In genomic region chrX:125402807-125403206, GRCh38 we compare ENCODE assay signal across 38 cellular contexts.
"Had no signal": no experiment of that assay in that cellular context is flagged by ENCODE, and none has a peak within 500 bp of the region (broad histone marks: within the 10 kb centered on the region; RNA-seq: fewer than 3 reads in every experiment).

No MANE protein-coding gene starts in this region.

- H3K9me3 Mint-ChIP-seq: activated naive CD4-positive, alpha-beta T cell treated with anti-CD3 and anti-CD28 coated beads for 36 hours; activated naive CD4-positive, alpha-beta T cell treated with anti-CD3 and anti-CD28 coated beads, Interleukin-2, amount 10 ng/mL, durations not matched to agents 7 days and 5 days; activated naive CD4-positive, alpha-beta T cell treated with anti-CD3 and anti-CD28 coated beads, Interleukin-2, amount 50 U/mL, for 24 hours; activated naive CD4-positive, alpha-beta T cell treated with anti-CD3 and anti-CD28 coated beads, Interleukin-2, amount 50 U/mL, for 72 hours; activated naive CD8-positive, alpha-beta T cell treated with anti-CD3 and anti-CD28 coated beads, Interleukin-2, amount 50 U/mL, for 24 hours; activated T-cell treated with anti-CD3 and anti-CD28 coated beads, Interleukin-2, amount 50 U/mL, for 4 hours; activated T-helper 1 cell treated with anti-CD3 and anti-CD28 coated beads, Interleukin-12 subunit alpha, Interleukin-12 subunit beta, Interleukin-2, Interleukin-4 antibody, amounts not matched to agents 30 ng/mL and 10 ng/mL and 1 ng/mL, durations not matched to agents 14 hours and 24 hours and 36 hours; activated T-helper 17 cell treated with anti-CD3 and anti-CD28 coated beads, Interleukin-2, amount 50 U/mL, for 72 hours; activated T-helper 2 cell treated with anti-CD3 and anti-CD28 coated beads, Interferon-gamma antibody, Interleukin-2, Interleukin-4, amounts not matched to agents 10 μg/mL and 5 μg/mL and 100 μg/mL, durations not matched to agents 14 hours and 24 hours and 36 hours; brain; central memory CD8-positive, alpha-beta T cell had no signal

- H3K27ac Mint-ChIP-seq: activated naive CD4-positive, alpha-beta T cell treated with anti-CD3 and anti-CD28 coated beads for 36 hours; activated naive CD4-positive, alpha-beta T cell treated with anti-CD3 and anti-CD28 coated beads, Interleukin-2, amount 10 ng/mL, durations not matched to agents 7 days and 5 days; activated naive CD4-positive, alpha-beta T cell treated with anti-CD3 and anti-CD28 coated beads, Interleukin-2, amount 50 U/mL, for 24 hours; activated naive CD4-positive, alpha-beta T cell treated with anti-CD3 and anti-CD28 coated beads, Interleukin-2, amount 50 U/mL, for 72 hours; activated naive CD8-positive, alpha-beta T cell; activated naive CD8-positive, alpha-beta T cell treated with anti-CD3 and anti-CD28 coated beads for 36 hours; activated naive CD8-positive, alpha-beta T cell treated with anti-CD3 and anti-CD28 coated beads, Interleukin-2, amount 10 ng/mL, durations not matched to agents 7 days and 5 days; activated naive CD8-positive, alpha-beta T cell treated with anti-CD3 and anti-CD28 coated beads, Interleukin-2, amount 50 U/mL, for 24 hours; activated T-cell treated with anti-CD3 and anti-CD28 coated beads, Interleukin-2, amount 50 U/mL, for 24 hours; activated T-cell treated with anti-CD3 and anti-CD28 coated beads, Interleukin-2, amount 50 U/mL, for 72 hours; activated T-helper 1 cell treated with anti-CD3 and anti-CD28 coated beads, Interleukin-12 subunit alpha, Interleukin-12 subunit beta, Interleukin-2, Interleukin-4 antibody, amounts not matched to agents 30 ng/mL and 10 ng/mL and 1 ng/mL, durations not matched to agents 14 hours and 24 hours and 36 hours; activated T-helper 17 cell treated with anti-CD3 and anti-CD28 coated beads, Interleukin-2, amount 50 U/mL, for 72 hours; activated T-helper 2 cell treated with anti-CD3 and anti-CD28 coated beads, Interferon-gamma antibody, Interleukin-2, Interleukin-4, amounts not matched to agents 10 μg/mL and 5 μg/mL and 100 μg/mL, durations not matched to agents 14 hours and 24 hours and 36 hours; brain had no signal

- H3K4me1 ChIP-seq: adrenal gland, ascending aorta, body of pancreas, breast epithelium had no signal

- H3K27me3 Mint-ChIP-seq: activated naive CD4-positive, alpha-beta T cell treated with anti-CD3 and anti-CD28 coated beads, Interleukin-2, amount 10 ng/mL, durations not matched to agents 7 days and 5 days; activated naive CD4-positive, alpha-beta T cell treated with anti-CD3 and anti-CD28 coated beads, Interleukin-2, amount 50 U/mL, for 24 hours; activated naive CD8-positive, alpha-beta T cell; activated naive CD8-positive, alpha-beta T cell treated with anti-CD3 and anti-CD28 coated beads for 36 hours; activated naive CD8-positive, alpha-beta T cell treated with anti-CD3 and anti-CD28 coated beads, Interleukin-2, amount 10 ng/mL, durations not matched to agents 7 days and 5 days; activated naive CD8-positive, alpha-beta T cell treated with anti-CD3 and anti-CD28 coated beads, Interleukin-2, amount 50 U/mL, for 24 hours; activated T-cell treated with anti-CD3 and anti-CD28 coated beads, Interleukin-2, amount 50 U/mL, for 24 hours; activated T-helper 17 cell treated with anti-CD3 and anti-CD28 coated beads, Interleukin-2, amount 50 U/mL, for 72 hours; central memory CD8-positive, alpha-beta T cell had no signal

- FAIRE-seq: bronchial epithelial cell had no signal

- H3K36me3 ChIP-seq: adrenal gland, ascending aorta, brain microvascular endothelial cell, breast epithelium, cardiac muscle cell had no signal

- H3K9me3 ChIP-seq: adrenal gland, ascending aorta, body of pancreas had no signal

- H3K27me3 ChIP-seq: adrenal gland, ascending aorta, body of pancreas, brain microvascular endothelial cell, breast epithelium, cardiac muscle cell had no signal

- H3K36me3 Mint-ChIP-seq: activated naive CD4-positive, alpha-beta T cell treated with anti-CD3 and anti-CD28 coated beads, Interleukin-2, amount 10 ng/mL, durations not matched to agents 7 days and 5 days; activated naive CD4-positive, alpha-beta T cell treated with anti-CD3 and anti-CD28 coated beads, Interleukin-2, amount 50 U/mL, for 24 hours; activated naive CD4-positive, alpha-beta T cell treated with anti-CD3 and anti-CD28 coated beads, Interleukin-2, amount 50 U/mL, for 72 hours; activated naive CD8-positive, alpha-beta T cell; activated naive CD8-positive, alpha-beta T cell treated with anti-CD3 and anti-CD28 coated beads for 36 hours; activated naive CD8-positive, alpha-beta T cell treated with anti-CD3 and anti-CD28 coated beads, Interleukin-2, amount 10 ng/mL, durations not matched to agents 7 days and 5 days; brain had no signal

- DNase-seq: activated effector memory CD4-positive, alpha-beta T cell treated with anti-CD3 and anti-CD28 coated beads, Interleukin-2, amount 50 U/mL, for 16 hours; activated effector memory CD4-positive, alpha-beta T cell treated with Interleukin-2 at 50 U/mL for 16 hours; activated gamma-delta T cell; activated gamma-delta T cell treated with Interleukin-2 at 50 U/mL for 16 hours; activated naive CD4-positive, alpha-beta T cell; activated naive CD4-positive, alpha-beta T cell treated with anti-CD3 and anti-CD28 coated beads for 36 hours; activated naive CD4-positive, alpha-beta T cell treated with anti-CD3 and anti-CD28 coated beads, Interleukin-2, amount 10 ng/mL, durations not matched to agents 7 days and 5 days; activated naive CD4-positive, alpha-beta T cell treated with anti-CD3 and anti-CD28 coated beads, Interleukin-2, amount 50 U/mL, for 16 hours; activated naive CD4-positive, alpha-beta T cell treated with Interleukin-2 at 50 U/mL for 16 hours; activated naive CD8-positive, alpha-beta T cell treated with anti-CD3 and anti-CD28 coated beads for 36 hours; activated naive CD8-positive, alpha-beta T cell treated with anti-CD3 and anti-CD28 coated beads, Interleukin-2, amount 10 ng/mL, durations not matched to agents 7 days and 5 days; activated naive CD8-positive, alpha-beta T cell treated with anti-CD3 and anti-CD28 coated beads, Interleukin-2, amount 50 U/mL, for 24 hours; activated T-cell treated with anti-CD3 and anti-CD28 coated beads, Interleukin-2, amount 50 U/mL, for 24 hours; activated T-cell treated with anti-CD3 and anti-CD28 coated beads, Interleukin-2, amount 50 U/mL, for 4 hours; activated T-cell treated with anti-CD3 and anti-CD28 coated beads, Interleukin-2, amount 50 U/mL, for 48 hours; activated T-cell treated with anti-CD3 and anti-CD28 coated beads, Interleukin-2, amount 50 U/mL, for 72 hours; adrenal gland; amniotic stem cell; amygdala; anterior cingulate cortex; aorta; body of pancreas; brain microvascular endothelial cell; caudate nucleus; central memory CD4-positive, alpha-beta T cell; cerebellar nuclear complex had no signal

- H3K4me1 Mint-ChIP-seq: activated naive CD4-positive, alpha-beta T cell treated with anti-CD3 and anti-CD28 coated beads, Interleukin-2, amount 10 ng/mL, durations not matched to agents 7 days and 5 days; activated naive CD4-positive, alpha-beta T cell treated with anti-CD3 and anti-CD28 coated beads, Interleukin-2, amount 50 U/mL, for 24 hours; activated naive CD8-positive, alpha-beta T cell treated with anti-CD3 and anti-CD28 coated beads for 36 hours; activated naive CD8-positive, alpha-beta T cell treated with anti-CD3 and anti-CD28 coated beads, Interleukin-2, amount 10 ng/mL, durations not matched to agents 7 days and 5 days; activated naive CD8-positive, alpha-beta T cell treated with anti-CD3 and anti-CD28 coated beads, Interleukin-2, amount 50 U/mL, for 24 hours; activated T-helper 17 cell treated with anti-CD3 and anti-CD28 coated beads, Interleukin-2, amount 50 U/mL, for 72 hours; brain; central memory CD8-positive, alpha-beta T cell had no signal

- H3K4me3 ChIP-seq: adrenal gland, ascending aorta, body of pancreas, breast epithelium, cardiac muscle cell had no signal

- H3K27ac ChIP-seq: adrenal gland, ascending aorta, body of pancreas, brain microvascular endothelial cell, breast epithelium, cardiac muscle cell had no signal

- H3K4me3 Mint-ChIP-seq: activated naive CD4-positive, alpha-beta T cell treated with anti-CD3 and anti-CD28 coated beads for 36 hours; activated naive CD4-positive, alpha-beta T cell treated with anti-CD3 and anti-CD28 coated beads, Interleukin-2, amount 10 ng/mL, durations not matched to agents 7 days and 5 days; activated naive CD4-positive, alpha-beta T cell treated with anti-CD3 and anti-CD28 coated beads, Interleukin-2, amount 50 U/mL, for 24 hours; activated naive CD8-positive, alpha-beta T cell; activated naive CD8-positive, alpha-beta T cell treated with anti-CD3 and anti-CD28 coated beads for 36 hours; activated naive CD8-positive, alpha-beta T cell treated with anti-CD3 and anti-CD28 coated beads, Interleukin-2, amount 10 ng/mL, durations not matched to agents 7 days and 5 days; activated naive CD8-positive, alpha-beta T cell treated with anti-CD3 and anti-CD28 coated beads, Interleukin-2, amount 50 U/mL, for 24 hours; activated T-cell treated with anti-CD3 and anti-CD28 coated beads, Interleukin-2, amount 50 U/mL, for 24 hours; activated T-cell treated with anti-CD3 and anti-CD28 coated beads, Interleukin-2, amount 50 U/mL, for 4 hours; activated T-cell treated with anti-CD3 and anti-CD28 coated beads, Interleukin-2, amount 50 U/mL, for 72 hours; activated T-helper 1 cell treated with anti-CD3 and anti-CD28 coated beads, Interleukin-12 subunit alpha, Interleukin-12 subunit beta, Interleukin-2, Interleukin-4 antibody, amounts not matched to agents 30 ng/mL and 10 ng/mL and 1 ng/mL, durations not matched to agents 14 hours and 24 hours and 36 hours; activated T-helper 17 cell treated with anti-CD3 and anti-CD28 coated beads, Interleukin-2, amount 50 U/mL, for 72 hours; brain; central memory CD8-positive, alpha-beta T cell had no signal

- ATAC-seq: activated naive CD4-positive, alpha-beta T cell treated with anti-CD3 and anti-CD28 coated beads, Interleukin-2, amount 50 U/mL, for 72 hours; activated naive CD8-positive, alpha-beta T cell treated with anti-CD3 and anti-CD28 coated beads, Interleukin-2, amount 50 U/mL, for 24 hours; activated T-cell treated with anti-CD3 and anti-CD28 coated beads, Interleukin-2, amount 50 U/mL, for 4 hours; activated T-cell treated with anti-CD3 and anti-CD28 coated beads, Interleukin-2, amount 50 U/mL, for 72 hours; activated T-helper 17 cell treated with anti-CD3 and anti-CD28 coated beads, Interleukin-2, amount 50 U/mL, for 72 hours; body of pancreas had no signal
